18 cellular contexts compared by ENCODE assay signal in genomic region chr12:125436686-125437085, GRCh38.
DNase-seq lines count a peak whose midpoint lies in the region; ATAC-seq, FAIRE-seq and TF ChIP-seq lines count a peak whose summit lies in the region.
"Had no signal": no experiment of that assay in that cellular context is flagged by ENCODE, and none has a peak within 500 bp of the region (broad histone marks: within the 10 kb centered on the region; RNA-seq: fewer than 3 reads in every experiment).

No MANE protein-coding gene starts in this region.

- no peak overlapping the region for H2BK15ac ChIP-seq in mesenchymal stem cell (ENCODE audit: low read depth, poor library complexity, severe bottlenecking)

- WGBS in K562 (ENCODE audit: insufficient coverage, low coverage, missing lambda C conversion rate): 0% methylated on average over 2 of the region's 2 CpGs
- 81% methylated on average over 2 of the region's 2 CpGs for WGBS in mesenchymal stem cell

- no peak overlapping the region for H3K4ac ChIP-seq in mesenchymal stem cell (ENCODE audit: low read depth in 1 of 2, low read length in 2 of 2)

- DNase-seq in K562 (ENCODE audit: extremely low read depth in 1 of 4, low spot score in 3 of 4) (no peak), mesenchymal stem cell (no peak), sciatic nerve (ENCODE audit: low spot score) (no peak), D341Med (ENCODE audit: low spot score) (no peak)
- DNase-seq: C1 segment of cervical spinal cord; Caco-2; CD4-positive, alpha-beta memory T cell; DMS 273 treated with DMSO at 0.1 percent for 48 hours; DMS79; EL; GF-D8 had no signal

- in situ Hi-C loops in K562 (cut with MboI): no loop called here

- ATAC-seq in K562: no peak
- no peak for ATAC-seq in HG03139 (IDR thresholded peaks at IDR 0.05; ENCODE audit: unreplicated experiment)
- ATAC-seq in sciatic nerve: no peak
- ATAC-seq: HCT116 had no signal

- no peak for FAIRE-seq in K562 (lab: Jason Lieb, UNC)
- FAIRE-seq: D721Med, GM12891, GM18507 had no signal

- H3K9me1 ChIP-seq in K562 (ENCODE audit: control insufficient read depth, insufficient read depth, low read length): no peaks in the 10 kb centered on the region

- TF ChIP-seq POLR2A in K562 (conservative IDR thresholded peaks at IDR 0.05): no peak

- no peak overlapping the region for H4K91ac ChIP-seq in mesenchymal stem cell (ENCODE audit: low read length)

- intact Hi-C loops in K562 (cut with micrococcal nuclease): no loop called here
- intact Hi-C loops in sciatic nerve (cut with DNase I): no loop called here

- H3K79me2 ChIP-seq in OCI-LY3 (ENCODE audit: low read length) (no peaks in the 10 kb centered on the region), K562 (ENCODE audit: control insufficient read depth, insufficient read depth, low read length) (no peaks in the 10 kb centered on the region)

- TF ChIP-seq CTCF in OCI-LY3 (IDR thresholded peaks at IDR 0.05; ENCODE audit: low read depth, low read length) (no peak), K562 (IDR thresholded peaks at IDR 0.05 in 2 of 3, conservative IDR thresholded peaks at IDR 0.05 in 1 of 3; ENCODE audit: insufficient read depth in 2 of 3, low read depth in 1 of 3, low read length in 3 of 3) (no peak)

- H3K4me2 ChIP-seq in OCI-LY3 (ENCODE audit: low read length): no peak overlapping the region
- H3K4me2 ChIP-seq in K562 (ENCODE audit: insufficient read depth, low read length): no peak overlapping the region
- H3K4me2 ChIP-seq in mesenchymal stem cell (ENCODE audit: low read length, poor library complexity, severe bottlenecking): no peak overlapping the region
- H3K4me2 ChIP-seq: GM23338 had no signal

- no peak overlapping the region for H2BK120ac ChIP-seq in mesenchymal stem cell (ENCODE audit: low read depth, low read length)

- POLR2A ChIA-PET in K562 (lab: Yijun Ruan, JAX): no interaction called here

- CTCF ChIA-PET in K562 (lab: Yijun Ruan, JAX; ENCODE audit: low intra/inter-chr PET ratio): no interaction called here

- no peak overlapping the region for H3K18ac ChIP-seq in mesenchymal stem cell (ENCODE audit: low read depth in 1 of 2, low read length in 2 of 2)

- H3K9ac ChIP-seq in OCI-LY3 (ENCODE audit: low read length) (peak overlapping the region; percentile 85; the same call in 1 of the 2 replicates), K562 (ENCODE audit: insufficient read depth in 1 of 2, low read depth in 2 of 2, low read length in 2 of 2) (no peak overlapping the region), mesenchymal stem cell (ENCODE audit: low read length) (no peak overlapping the region)

- H2BK12ac ChIP-seq in mesenchymal stem cell (ENCODE audit: low read length in 2 of 2): no peak overlapping the region

- H3K4me3 ChIP-seq in OCI-LY3 (ENCODE audit: low read length) (no peak overlapping the region), K562 (no peak overlapping the region), mesenchymal stem cell (ENCODE audit: insufficient read depth in 1 of 2, low read depth in 1 of 2, low read length in 2 of 2) (no peak overlapping the region)
- H3K4me3 ChIP-seq: GM23338 had no signal

- H2AK5ac ChIP-seq in mesenchymal stem cell (ENCODE audit: low read length, severe bottlenecking): no peak overlapping the region

- H3K79me1 ChIP-seq in mesenchymal stem cell (replicated peaks; ENCODE audit: low read length, poor library complexity, severe bottlenecking): no peaks in the 10 kb centered on the region

- no peak overlapping the region for H3K14ac ChIP-seq in mesenchymal stem cell (ENCODE audit: low read length in 2 of 2)

- peaks cover 38% of the 10 kb centered on the region for H3K36me3 ChIP-seq in OCI-LY3 (replicated peaks; ENCODE audit: low read depth, low read length)
- no peaks in the 10 kb centered on the region for H3K36me3 ChIP-seq in K562 (ENCODE audit: control insufficient read depth, insufficient read depth, low read length)
- H3K36me3 ChIP-seq in mesenchymal stem cell (ENCODE audit: control insufficient read depth in 1 of 2, insufficient read depth in 2 of 2, low read depth in 1 of 2, low read length in 2 of 2): no peaks in the 10 kb centered on the region

- no peak for TF ChIP-seq RAD21 in K562 (CRISPR knock-in tag; conservative IDR thresholded peaks at IDR 0.05 in 1 of 2, IDR thresholded peaks at IDR 0.05 in 1 of 2)

- H3K27ac ChIP-seq in OCI-LY3 (ENCODE audit: low read length): peak overlapping the region; percentile 94
- H3K27ac ChIP-seq in K562 (ENCODE audit: extremely low read depth, low read depth, low read length): no peak overlapping the region
- H3K27ac ChIP-seq in mesenchymal stem cell (ENCODE audit: low read length, poor library complexity, severe bottlenecking): no peak overlapping the region

- H3K27me3 ChIP-seq in OCI-LY3 (ENCODE audit: low read depth, low read length) (no peaks in the 10 kb centered on the region), K562 (ENCODE audit: control insufficient read depth in 2 of 2, insufficient read depth in 2 of 2, low read length in 2 of 2) (peaks cover 0 to 10% of the 10 kb centered on the region in 2 experiments; a peak in 2 of 5 replicates), mesenchymal stem cell (ENCODE audit: control insufficient read depth in 1 of 2, insufficient read depth in 1 of 2, low read length in 2 of 2) (no peaks in the 10 kb centered on the region)

- H2AFZ ChIP-seq in OCI-LY3 (ENCODE audit: low read depth, low read length): no peak overlapping the region
- H2AFZ ChIP-seq in K562 (ENCODE audit: low read depth, low read length): no peak overlapping the region
- H2AFZ ChIP-seq in mesenchymal stem cell (ENCODE audit: low read depth, low read length): peak overlapping the region; percentile 39
- H2AFZ ChIP-seq: GM23338 had no signal

- H3K9me3 ChIP-seq in OCI-LY3 (ENCODE audit: insufficient read depth, low read length): peaks cover 14% of the 10 kb centered on the region; the same call in 1 of the 2 replicates
- no peaks in the 10 kb centered on the region for H3K9me3 ChIP-seq in K562 (replicated peaks; ENCODE audit: control insufficient read depth, insufficient read depth, low read depth, low read length)
- no peaks in the 10 kb centered on the region for H3K9me3 ChIP-seq in mesenchymal stem cell (ENCODE audit: control insufficient read depth, low read length)
- H3K9me3 ChIP-seq: Caco-2 had no signal

- no peak overlapping the region for H4K8ac ChIP-seq in mesenchymal stem cell (ENCODE audit: low read length)

- TF ChIP-seq EP300 in K562 (IDR thresholded peaks at IDR 0.05; ENCODE audit: low read length): no peak

- H3K4me1 ChIP-seq in OCI-LY3 (ENCODE audit: low read length) (peaks cover 50% of the 10 kb centered on the region), K562 (replicated peaks in 1 of 2; ENCODE audit: control insufficient read depth in 2 of 2, insufficient read depth in 2 of 2, low read length in 2 of 2) (no peaks in the 10 kb centered on the region), mesenchymal stem cell (ENCODE audit: control insufficient read depth, insufficient read depth, low read depth, low read length) (no peaks in the 10 kb centered on the region)
- H3K4me1 ChIP-seq: Caco-2 had no signal

- no peak overlapping the region for H2BK5ac ChIP-seq in mesenchymal stem cell (ENCODE audit: low read depth, low read length, poor library complexity, severe bottlenecking)

- H4K20me1 ChIP-seq in OCI-LY3 (ENCODE audit: insufficient read depth, low read length): no peaks in the 10 kb centered on the region
- no peaks in the 10 kb centered on the region for H4K20me1 ChIP-seq in K562 (replicated peaks; ENCODE audit: control insufficient read depth, insufficient read depth, low read length)

- BruUV-seq in K562 (replicated peaks; lab: Mats Ljungman, UMichigan): no TSS peak

- no peak overlapping the region for H3K23ac ChIP-seq in mesenchymal stem cell (ENCODE audit: low read length in 2 of 2)

TF ChIP-seq in K562, 482 proteins besides CTCF, POLR2A, EP300 and RAD21:
- no peak for TF ChIP-seq MEF2D (tag; conservative IDR thresholded peaks at IDR 0.05; ENCODE audit: low read depth)
- TF ChIP-seq YBX1 (IDR thresholded peaks at IDR 0.05): no peak
- TF ChIP-seq NFIC (IDR thresholded peaks at IDR 0.05): 0 out of 2 replicates have a peak, but pooled peaks have one; percentile 17
- no peak for TF ChIP-seq SMARCB1 (IDR thresholded peaks at IDR 0.05; ENCODE audit: insufficient read length, low read depth)
- no peak for TF ChIP-seq HES1 (IDR thresholded peaks at IDR 0.05; ENCODE audit: low read depth)
- TF ChIP-seq ZBTB9 (CRISPR knock-in tag; IDR thresholded peaks at IDR 0.05): no peak
TF ChIP-seq in K562: peak in this region for 1.
